18 cellular contexts compared by ENCODE assay signal in the genomic region with DNA sequence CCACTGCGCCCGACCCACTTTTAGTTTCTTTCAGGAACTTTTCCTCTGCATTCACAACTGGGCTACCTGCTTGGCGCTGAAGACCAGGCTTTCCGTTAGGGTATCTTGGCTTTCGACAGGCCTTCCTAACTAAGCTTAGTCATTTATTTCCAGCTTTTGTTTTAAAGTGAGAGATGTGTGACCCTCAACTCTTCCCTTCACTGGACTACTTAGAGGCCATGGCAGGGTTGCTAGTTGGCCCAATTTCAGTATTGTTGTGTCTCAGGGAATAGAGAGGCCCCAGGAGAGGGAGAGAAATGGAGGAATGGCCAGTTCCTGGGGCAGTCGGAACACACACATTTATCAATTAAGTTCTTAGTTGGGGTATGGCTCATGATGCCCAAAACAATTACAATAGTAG. TPM values are rescaled to one million over a fixed set of nuclear protein-coding genes. Genes with fewer than 3 reads are reported as not detected.
DNase-seq lines count a peak whose midpoint lies in the region; ATAC-seq and TF ChIP-seq lines count a peak whose summit lies in the region.
"Had no signal": no experiment of that assay in that cellular context is flagged by ENCODE, and none has a peak within 500 bp of the region (broad histone marks: within the 10 kb centered on the region; RNA-seq: fewer than 3 reads in every experiment).

No MANE protein-coding gene starts in this region.

- no peak overlapping the region for H3K4me3 ChIP-seq in breast epithelium
- H3K4me3 ChIP-seq in RWPE2 (ENCODE audit: severe bottlenecking), result no peak overlapping the region
- no peak overlapping the region for H3K4me3 ChIP-seq in subcutaneous abdominal adipose tissue (ENCODE audit: low read depth in 1 of 5, low read length in 5 of 5)
- H3K4me3 ChIP-seq: BLaER1 treated with 17β-estradiol and CSF1 and Interleukin-3, amounts not matched to agents 10 nM and 100 nM; SJCRH30 had no signal

- H3K27me3 Mint-ChIP-seq in MCF 10A (ENCODE audit: insufficient read depth, unreplicated experiment) (no peaks in the 10 kb centered on the region), glutamatergic neuron (ENCODE audit: unreplicated experiment) (peaks cover 3% of the 10 kb centered on the region)
- H3K27me3 Mint-ChIP-seq: CD8-positive, alpha-beta memory T cell had no signal

- H3K36me3 ChIP-seq in breast epithelium (no peaks in the 10 kb centered on the region), RWPE2 (ENCODE audit: low read depth) (peaks cover 58% of the 10 kb centered on the region), subcutaneous abdominal adipose tissue (ENCODE audit: control insufficient read depth in 5 of 5, insufficient read depth in 5 of 5, low read length in 5 of 5) (peaks cover 0 to 14% (median 3%) of the 10 kb centered on the region in 5 donors)

- H3K4me1 Mint-ChIP-seq in MCF 10A (ENCODE audit: insufficient read depth, unreplicated experiment) (peaks cover 14% of the 10 kb centered on the region), glutamatergic neuron (ENCODE audit: low read depth, unreplicated experiment) (peaks cover 13% of the 10 kb centered on the region)

- ATAC-seq in RWPE2 (ENCODE audit: low read depth) (no peak), HG02852 (IDR thresholded peaks at IDR 0.05; ENCODE audit: unreplicated experiment) (no peak)

- intact Hi-C loops in MCF 10A (cut with micrococcal nuclease), result loop anchor here (2.0 kb wide), 1 partner anchor 51 kb away; no protein-coding TSS in a partner anchor
- intact Hi-C loops in breast epithelium (cut with DNase I; ENCODE audit: low total_unique reads), result no loop called here

- H3K27ac Mint-ChIP-seq in MCF 10A (ENCODE audit: low read depth, unreplicated experiment) (peak overlapping the region; percentile 54), glutamatergic neuron (ENCODE audit: unreplicated experiment) (no peak overlapping the region)
- H3K27ac Mint-ChIP-seq: CD8-positive, alpha-beta memory T cell had no signal

- DNase-seq in MCF 10A (ENCODE audit: unreplicated experiment) (no peak), breast epithelium (ENCODE audit: low spot score in 2 of 2) (no peak), RWPE2 (ENCODE audit: low spot score) (no peak), glomerular endothelial cell (ENCODE audit: extremely low read depth, low read depth, low spot score) (peak; percentile 60), SKM-1 treated with dmso at 0.1 percent for 144 hours (lab: John Stamatoyannopoulos, UW; ENCODE audit: unreplicated experiment) (no peak), glutamatergic neuron (no peak)
- DNase-seq: CD8-positive, alpha-beta memory T cell; DMS79 treated with DMSO at 0.1 percent for 48 hours; NCI-H1930; NCI-H2171; NCI-H69; SJCRH30 had no signal

- TF ChIP-seq POLR2A in breast epithelium (IDR thresholded peaks at IDR 0.05), result no peak

- H3K9me3 Mint-ChIP-seq in MCF 10A (ENCODE audit: unreplicated experiment) (no peaks in the 10 kb centered on the region), glutamatergic neuron (ENCODE audit: unreplicated experiment) (peaks cover 6% of the 10 kb centered on the region)
- H3K9me3 Mint-ChIP-seq: CD8-positive, alpha-beta memory T cell had no signal

- H3K27ac ChIP-seq in breast epithelium (peak overlapping the region in 1 of 2 donors; percentile 19), RWPE2 (ENCODE audit: poor library complexity, severe bottlenecking) (peak overlapping the region; percentile 71), subcutaneous abdominal adipose tissue (ENCODE audit: low read depth, low read length) (peak overlapping the region; percentile 50)
- H3K27ac ChIP-seq: 22Rv1; BLaER1 treated with 17β-estradiol and CSF1 and Interleukin-3, amounts not matched to agents 10 nM and 100 nM; SJCRH30 had no signal

- H3K27me3 ChIP-seq in breast epithelium, result no peaks in the 10 kb centered on the region
- no peaks in the 10 kb centered on the region for H3K27me3 ChIP-seq in RWPE2 (ENCODE audit: insufficient read depth, poor library complexity, severe bottlenecking)
- H3K27me3 ChIP-seq in subcutaneous abdominal adipose tissue (ENCODE audit: control insufficient read depth in 5 of 5, insufficient read depth in 4 of 5, low read length in 5 of 5), result no peaks in the 10 kb centered on the region
- H3K27me3 ChIP-seq: BLaER1 treated with 17β-estradiol and CSF1 and Interleukin-3, amounts not matched to agents 10 nM and 100 nM; SJCRH30 had no signal

- CTCF ChIA-PET in MCF 10A (lab: Yijun Ruan, JAX), result interaction anchor here (1.5 to 2.0 kb wide), 2 partner anchors 18 to 60 kb away, joined by 5 to 7 read pairs; no protein-coding TSS in a partner anchor

- H3K36me3 Mint-ChIP-seq in MCF 10A (ENCODE audit: insufficient read depth, unreplicated experiment) (peaks cover 33% of the 10 kb centered on the region), glutamatergic neuron (ENCODE audit: unreplicated experiment) (peaks cover 16% of the 10 kb centered on the region)

- POLR2A ChIA-PET in MCF 10A (lab: Yijun Ruan, JAX), result interaction anchor here (0.5 to 2.2 kb wide), 8 partner anchors 8 to 638 kb away, joined by 3 to 8 read pairs (median 4); a partner anchor contains a TSS

- no peak overlapping the region for H3K9ac ChIP-seq in subcutaneous abdominal adipose tissue (ENCODE audit: low read length in 5 of 5)
- H3K9ac ChIP-seq: BLaER1 treated with 17β-estradiol and CSF1 and Interleukin-3, amounts not matched to agents 10 nM and 100 nM had no signal

- H3K9me3 ChIP-seq in breast epithelium, result peaks cover 0 to 5% of the 10 kb centered on the region in 2 donors
- no peaks in the 10 kb centered on the region for H3K9me3 ChIP-seq in RWPE2 (ENCODE audit: severe bottlenecking)
- H3K9me3 ChIP-seq in subcutaneous abdominal adipose tissue (ENCODE audit: control insufficient read depth in 5 of 5, low read length in 5 of 5), result no peaks in the 10 kb centered on the region

- H3K4me1 ChIP-seq in breast epithelium (peaks cover 0 to 3% of the 10 kb centered on the region in 2 donors), RWPE2 (ENCODE audit: insufficient read depth, poor library complexity, severe bottlenecking) (peaks cover 16% of the 10 kb centered on the region), subcutaneous abdominal adipose tissue (ENCODE audit: control insufficient read depth in 5 of 5, insufficient read depth in 5 of 5, low read length in 5 of 5) (peaks cover 4 to 22% (median 17%) of the 10 kb centered on the region in 5 donors)
- H3K4me1 ChIP-seq: SJCRH30 had no signal

- BruUV-seq in MCF 10A (replicated peaks; lab: Mats Ljungman, UMichigan), result no TSS peak

- TF ChIP-seq CTCF in MCF 10A (IDR thresholded peaks at IDR 0.05; ENCODE audit: unreplicated experiment) (no peak), breast epithelium (IDR thresholded peaks at IDR 0.05) (no peak), RWPE2 (IDR thresholded peaks at IDR 0.05; ENCODE audit: poor library complexity, severe bottlenecking) (no peak), glutamatergic neuron (IDR thresholded peaks at IDR 0.05; ENCODE audit: partially characterized antibody, unreplicated experiment) (no peak)

- no peak overlapping the region for H3K4me3 Mint-ChIP-seq in MCF 10A (ENCODE audit: unreplicated experiment)
- H3K4me3 Mint-ChIP-seq in glutamatergic neuron (ENCODE audit: unreplicated experiment), result no peak overlapping the region
- H3K4me3 Mint-ChIP-seq: CD8-positive, alpha-beta memory T cell had no signal

RNA-seq across cellular contexts. Expression of a gene that starts 10.4 kb away (rescaled TPM):
- total RNA-seq in MCF 10A (2022) (154 and 166 TPM in 2 replicates), breast epithelium (10 to 100 TPM; 50.7 to 70.1 (median 68.8) TPM), glomerular endothelial cell (85.9 and 92.3 TPM in 2 replicates), glutamatergic neuron (ENCODE audit: unreplicated experiment) (261 TPM)

RNA-seq across cellular contexts. Expression of a gene that starts 31.7 kb away (rescaled TPM):
- total RNA-seq in MCF 10A (2022) (4.1 and 6.2 TPM in 2 replicates), breast epithelium (under 1 TPM; 0.33 to 0.64 (median 0.59) TPM), glomerular endothelial cell (0.15 and 0.18 TPM in 2 replicates), glutamatergic neuron (ENCODE audit: unreplicated experiment) (2.7 TPM)
- total RNA-seq: RPMI7951 had no signal

RNA-seq across cellular contexts. Expression of a gene that starts 44.6 kb away (rescaled TPM):
- 31.1 and 50.5 TPM in 2 replicates for total RNA-seq in MCF 10A (2022)
- 100 to 1,000 TPM in 1 of 3 donors, 10 to 100 TPM in 2; 46.2 to 146 (median 92.1) TPM for total RNA-seq in breast epithelium
- total RNA-seq in glomerular endothelial cell, result 515 and 575 TPM in 2 replicates
- 78.5 TPM for total RNA-seq in glutamatergic neuron (ENCODE audit: unreplicated experiment)

RNA-seq across cellular contexts. Expression of a gene that starts 56.6 kb away (rescaled TPM):
- total RNA-seq in MCF 10A (2022), result not detected in 2 replicates
- total RNA-seq in breast epithelium, result 10 to 100 TPM; 24.1 to 32.8 (median 32.8) TPM
- 2.0 TPM in 1 of 2 replicates, not detected in the other for total RNA-seq in glomerular endothelial cell
- 49.3 TPM for total RNA-seq in glutamatergic neuron (ENCODE audit: unreplicated experiment)
- total RNA-seq: G401 had no signal
